12 cellular contexts compared by ENCODE assay signal in genomic region chr5:61313960-61314681, GRCh38. TPM values are rescaled to one million over a fixed set of nuclear protein-coding genes. Genes with fewer than 3 reads are reported as not detected.
DNase-seq lines count a peak whose midpoint lies in the region; ATAC-seq and TF ChIP-seq lines count a peak whose summit lies in the region.
"Had no signal": no experiment of that assay in that cellular context is flagged by ENCODE, and none has a peak within 500 bp of the region (broad histone marks: within the 10 kb centered on the region; RNA-seq: fewer than 3 reads in every experiment).

No MANE protein-coding gene starts in this region.

- DNase-seq in activated naive CD4-positive, alpha-beta T cell treated with anti-CD3 and anti-CD28 coated beads for 36 hours: peak; percentile 33
- no peak for DNase-seq in activated naive CD4-positive, alpha-beta T cell (lab: John Stamatoyannopoulos, UW)
- DNase-seq in RWPE2 (ENCODE audit: low spot score) (peak; percentile 92), fibroblast of pulmonary artery (ENCODE audit: low read depth) (peak; percentile 90), stromal cell of bone marrow (ENCODE audit: low read depth) (peak; percentile 84), NCI-H2081 (lab: John Stamatoyannopoulos, UW) (no peak), H7 (no peak), NCI-H2171 (lab: John Stamatoyannopoulos, UW) (no peak)
- DNase-seq: CD4-positive, CD25-positive, alpha-beta regulatory T cell; left ventricle myocardium inferior; stimulated activated CD4-positive, alpha-beta T cell treated with anti-CD3 and anti-CD28 coated beads, Interleukin-2, amount 100 ng/mL, for 24 hours had no signal

- H3K27ac Mint-ChIP-seq in activated naive CD4-positive, alpha-beta T cell treated with anti-CD3 and anti-CD28 coated beads for 36 hours: no peak overlapping the region

- peaks cover 40% of the 10 kb centered on the region for H3K4me1 ChIP-seq in RWPE2 (ENCODE audit: insufficient read depth, poor library complexity, severe bottlenecking)

- H3K4me3 ChIP-seq in RWPE2 (ENCODE audit: severe bottlenecking): no peak overlapping the region
- H3K4me3 ChIP-seq in fibroblast of pulmonary artery (replicated peaks; ENCODE audit: low read depth, low read length): no peak overlapping the region
- no peak overlapping the region for H3K4me3 ChIP-seq in H7 (ENCODE audit: insufficient read depth, low read depth, low read length)
- H3K4me3 ChIP-seq: left ventricle myocardium inferior had no signal

- peaks cover under 1% of the 10 kb centered on the region for H3K27me3 Mint-ChIP-seq in activated naive CD4-positive, alpha-beta T cell treated with anti-CD3 and anti-CD28 coated beads for 36 hours (ENCODE audit: low read depth)

- peak overlapping the region; percentile 95 for H3K27ac ChIP-seq in RWPE2 (ENCODE audit: poor library complexity, severe bottlenecking)
- H3K27ac ChIP-seq: left ventricle myocardium inferior had no signal

- no peaks in the 10 kb centered on the region for H3K36me3 Mint-ChIP-seq in activated naive CD4-positive, alpha-beta T cell treated with anti-CD3 and anti-CD28 coated beads for 36 hours (ENCODE audit: low read depth)
- H3K36me3 Mint-ChIP-seq: CD4-positive, CD25-positive, alpha-beta regulatory T cell had no signal

- H3K9me3 ChIP-seq in RWPE2 (ENCODE audit: severe bottlenecking): no peaks in the 10 kb centered on the region
- H3K9me3 ChIP-seq: left ventricle myocardium inferior had no signal

- CTCF ChIA-PET in activated naive CD4-positive, alpha-beta T cell treated with anti-CD3 and anti-CD28 coated beads for 36 hours (lab: Charles Lee): interaction anchor here (0.6 kb wide), 1 partner anchor 276 kb away, joined by 3 read pairs; no protein-coding TSS in a partner anchor

- H3K4me1 Mint-ChIP-seq in activated naive CD4-positive, alpha-beta T cell treated with anti-CD3 and anti-CD28 coated beads for 36 hours (ENCODE audit: low read depth): peaks cover 7% of the 10 kb centered on the region

- intact Hi-C loops in activated naive CD4-positive, alpha-beta T cell treated with anti-CD3 and anti-CD28 coated beads for 36 hours (cut with micrococcal nuclease): no loop called here

- TF ChIP-seq CTCF in RWPE2 (IDR thresholded peaks at IDR 0.05; ENCODE audit: poor library complexity, severe bottlenecking) (peak; percentile 9), fibroblast of pulmonary artery (IDR thresholded peaks at IDR 0.05; ENCODE audit: low read length, missing control alignments) (no peak)

- H3K36me3 ChIP-seq in RWPE2 (ENCODE audit: low read depth) (no peaks in the 10 kb centered on the region), H7 (replicated peaks; ENCODE audit: control insufficient read depth, insufficient read depth, low read length) (no peaks in the 10 kb centered on the region)
- H3K36me3 ChIP-seq: left ventricle myocardium inferior had no signal

- H3K27me3 ChIP-seq in RWPE2 (ENCODE audit: insufficient read depth, poor library complexity, severe bottlenecking) (no peaks in the 10 kb centered on the region), H7 (ENCODE audit: control insufficient read depth, insufficient read depth, low read length) (peaks cover 15% of the 10 kb centered on the region; the same call in 1 of the 2 replicates)

- peak; percentile 86 for ATAC-seq in RWPE2 (ENCODE audit: low read depth)

- no peak overlapping the region for H3K4me3 Mint-ChIP-seq in activated naive CD4-positive, alpha-beta T cell treated with anti-CD3 and anti-CD28 coated beads for 36 hours
- H3K4me3 Mint-ChIP-seq: CD4-positive, CD25-positive, alpha-beta regulatory T cell; central memory CD8-positive, alpha-beta T cell had no signal

- no peaks in the 10 kb centered on the region for H3K9me3 Mint-ChIP-seq in activated naive CD4-positive, alpha-beta T cell treated with anti-CD3 and anti-CD28 coated beads for 36 hours
- H3K9me3 Mint-ChIP-seq: central memory CD8-positive, alpha-beta T cell had no signal

RNA-seq across cellular contexts. Expression of gene ZSWIM6, which starts 17.9 kb away (rescaled TPM):
- 1 to 10 TPM; 4.3 TPM for total RNA-seq in activated naive CD4-positive, alpha-beta T cell treated with anti-CD3 and anti-CD28 coated beads for 36 hours
- 9.1 and 12.2 TPM in 2 replicates for total RNA-seq in H7 (2014; rRNA removed; shearing (Covaris generic))

Comparison
In these comparisons a context has a peak if more than half of its experiments do, and no peak if none do; other contexts are left out.
1. DNase-seq: peak in activated naive CD4-positive, alpha-beta T cell treated with anti-CD3 and anti-CD28 coated beads for 36 hours (single experiment), RWPE2 (single experiment), fibroblast of pulmonary artery (single experiment) and stromal cell of bone marrow (single experiment); none in activated naive CD4-positive, alpha-beta T cell (0 of 4), NCI-H2081 (0 of 2), H7 (single experiment) and NCI-H2171 (single experiment).